ENCODE assay signal across 1 cellular context in the genomic region with DNA sequence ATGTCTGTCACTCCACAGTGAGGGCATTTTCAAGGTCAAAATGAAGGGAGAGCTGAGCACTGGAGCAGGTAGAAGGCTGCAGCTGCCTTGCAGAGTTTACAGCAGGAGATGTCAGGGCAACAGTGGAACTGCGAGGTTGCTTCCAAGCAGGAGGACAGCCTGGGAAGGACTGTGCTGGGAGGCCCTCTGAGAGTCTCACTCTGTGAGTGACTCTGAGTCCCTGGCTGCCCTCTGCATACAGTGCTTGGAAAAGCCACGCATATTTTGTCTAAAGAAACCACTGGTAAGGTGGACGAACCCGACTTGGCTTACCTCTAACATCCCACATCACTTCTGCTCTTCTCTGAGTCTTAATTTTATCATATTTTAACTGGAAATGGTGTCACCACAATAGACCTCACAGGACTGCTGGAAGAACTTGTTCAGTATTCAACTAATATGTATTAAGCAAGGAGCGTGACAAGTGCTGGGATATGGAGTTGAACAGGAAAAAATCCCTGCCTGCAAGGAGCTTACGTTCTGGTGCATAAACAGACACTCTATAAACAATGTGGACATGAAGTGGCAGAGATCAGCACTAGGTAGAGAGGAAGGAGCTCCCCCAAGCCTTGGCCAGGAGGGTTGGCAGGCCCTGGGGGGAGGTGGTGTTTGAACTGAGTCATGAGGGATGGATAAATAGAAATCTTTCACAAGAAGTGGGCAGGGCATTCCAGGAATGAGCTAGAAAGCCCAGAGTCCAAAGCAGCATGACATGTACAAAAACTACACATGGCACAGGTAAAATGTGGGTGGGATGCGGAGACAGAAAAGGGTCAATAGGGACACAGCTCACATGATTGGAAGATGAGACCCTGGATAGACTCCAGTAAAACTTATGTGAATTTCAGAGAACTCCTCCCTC.
TF ChIP-seq lines count a peak whose summit lies in the region.

No MANE protein-coding gene starts in this region.

TF ChIP-seq in HepG2, 621 proteins besides CTCF, POLR2A, EP300 and RAD21 (continued from another document and continues in another):
- TF ChIP-seq, protein P1, sequence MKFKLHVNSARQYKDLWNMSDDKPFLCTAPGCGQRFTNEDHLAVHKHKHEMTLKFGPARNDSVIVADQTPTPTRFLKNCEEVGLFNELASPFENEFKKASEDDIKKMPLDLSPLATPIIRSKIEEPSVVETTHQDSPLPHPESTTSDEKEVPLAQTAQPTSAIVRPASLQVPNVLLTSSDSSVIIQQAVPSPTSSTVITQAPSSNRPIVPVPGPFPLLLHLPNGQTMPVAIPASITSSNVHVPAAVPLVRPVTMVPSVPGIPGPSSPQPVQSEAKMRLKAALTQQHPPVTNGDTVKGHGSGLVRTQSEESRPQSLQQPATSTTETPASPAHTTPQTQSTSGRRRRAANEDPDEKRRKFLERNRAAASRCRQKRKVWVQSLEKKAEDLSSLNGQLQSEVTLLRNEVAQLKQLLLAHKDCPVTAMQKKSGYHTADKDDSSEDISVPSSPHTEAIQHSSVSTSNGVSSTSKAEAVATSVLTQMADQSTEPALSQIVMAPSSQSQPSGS (CRISPR knock-in tag; IDR thresholded peaks at IDR 0.05): 0 out of 2 replicates have a peak, but pooled peaks have one; percentile 31
- peak; percentile 63; the same call in 1 of the 2 replicates for TF ChIP-seq JUNB (CRISPR knock-in tag; IDR thresholded peaks at IDR 0.05; ENCODE audit: borderline replicate concordance)
- TF ChIP-seq FOSL2 (CRISPR knock-in tag; IDR thresholded peaks at IDR 0.05): peak; percentile 98
- 0 out of 2 replicates have a peak, but pooled peaks have one; percentile 26 for TF ChIP-seq ETV5 (CRISPR knock-in tag; IDR thresholded peaks at IDR 0.05; ENCODE audit: borderline replicate concordance)
- TF ChIP-seq, protein P2, sequence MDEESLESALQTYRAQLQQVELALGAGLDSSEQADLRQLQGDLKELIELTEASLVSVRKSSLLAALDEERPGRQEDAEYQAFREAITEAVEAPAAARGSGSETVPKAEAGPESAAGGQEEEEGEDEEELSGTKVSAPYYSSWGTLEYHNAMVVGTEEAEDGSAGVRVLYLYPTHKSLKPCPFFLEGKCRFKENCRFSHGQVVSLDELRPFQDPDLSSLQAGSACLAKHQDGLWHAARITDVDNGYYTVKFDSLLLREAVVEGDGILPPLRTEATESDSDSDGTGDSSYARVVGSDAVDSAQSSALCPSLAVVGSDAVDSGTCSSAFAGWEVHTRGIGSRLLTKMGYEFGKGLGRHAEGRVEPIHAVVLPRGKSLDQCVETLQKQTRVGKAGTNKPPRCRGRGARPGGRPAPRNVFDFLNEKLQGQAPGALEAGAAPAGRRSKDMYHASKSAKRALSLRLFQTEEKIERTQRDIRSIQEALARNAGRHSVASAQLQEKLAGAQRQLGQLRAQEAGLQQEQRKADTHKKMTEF (CRISPR knock-in tag; IDR thresholded peaks at IDR 0.05): peak; percentile 69; the same call in 1 of the 2 replicates
- TF ChIP-seq JUND (CRISPR knock-in tag; IDR thresholded peaks at IDR 0.05): peak; percentile 81
- peak; percentile 17; the same call in 1 of the 2 replicates for TF ChIP-seq HOXA3 (CRISPR knock-in tag; IDR thresholded peaks at IDR 0.05)
- TF ChIP-seq ATAD3A (CRISPR knock-in tag; IDR thresholded peaks at IDR 0.05): no peak
- peak; percentile 89; the same call in 1 of the 2 replicates for TF ChIP-seq TRIM24 (CRISPR knock-in tag; IDR thresholded peaks at IDR 0.05)
- peak in 1 of 2 experiments; percentile 75; a peak in 1 of 4 replicates for TF ChIP-seq KLF16 (CRISPR knock-in tag; IDR thresholded peaks at IDR 0.05)
- TF ChIP-seq, protein P3, sequence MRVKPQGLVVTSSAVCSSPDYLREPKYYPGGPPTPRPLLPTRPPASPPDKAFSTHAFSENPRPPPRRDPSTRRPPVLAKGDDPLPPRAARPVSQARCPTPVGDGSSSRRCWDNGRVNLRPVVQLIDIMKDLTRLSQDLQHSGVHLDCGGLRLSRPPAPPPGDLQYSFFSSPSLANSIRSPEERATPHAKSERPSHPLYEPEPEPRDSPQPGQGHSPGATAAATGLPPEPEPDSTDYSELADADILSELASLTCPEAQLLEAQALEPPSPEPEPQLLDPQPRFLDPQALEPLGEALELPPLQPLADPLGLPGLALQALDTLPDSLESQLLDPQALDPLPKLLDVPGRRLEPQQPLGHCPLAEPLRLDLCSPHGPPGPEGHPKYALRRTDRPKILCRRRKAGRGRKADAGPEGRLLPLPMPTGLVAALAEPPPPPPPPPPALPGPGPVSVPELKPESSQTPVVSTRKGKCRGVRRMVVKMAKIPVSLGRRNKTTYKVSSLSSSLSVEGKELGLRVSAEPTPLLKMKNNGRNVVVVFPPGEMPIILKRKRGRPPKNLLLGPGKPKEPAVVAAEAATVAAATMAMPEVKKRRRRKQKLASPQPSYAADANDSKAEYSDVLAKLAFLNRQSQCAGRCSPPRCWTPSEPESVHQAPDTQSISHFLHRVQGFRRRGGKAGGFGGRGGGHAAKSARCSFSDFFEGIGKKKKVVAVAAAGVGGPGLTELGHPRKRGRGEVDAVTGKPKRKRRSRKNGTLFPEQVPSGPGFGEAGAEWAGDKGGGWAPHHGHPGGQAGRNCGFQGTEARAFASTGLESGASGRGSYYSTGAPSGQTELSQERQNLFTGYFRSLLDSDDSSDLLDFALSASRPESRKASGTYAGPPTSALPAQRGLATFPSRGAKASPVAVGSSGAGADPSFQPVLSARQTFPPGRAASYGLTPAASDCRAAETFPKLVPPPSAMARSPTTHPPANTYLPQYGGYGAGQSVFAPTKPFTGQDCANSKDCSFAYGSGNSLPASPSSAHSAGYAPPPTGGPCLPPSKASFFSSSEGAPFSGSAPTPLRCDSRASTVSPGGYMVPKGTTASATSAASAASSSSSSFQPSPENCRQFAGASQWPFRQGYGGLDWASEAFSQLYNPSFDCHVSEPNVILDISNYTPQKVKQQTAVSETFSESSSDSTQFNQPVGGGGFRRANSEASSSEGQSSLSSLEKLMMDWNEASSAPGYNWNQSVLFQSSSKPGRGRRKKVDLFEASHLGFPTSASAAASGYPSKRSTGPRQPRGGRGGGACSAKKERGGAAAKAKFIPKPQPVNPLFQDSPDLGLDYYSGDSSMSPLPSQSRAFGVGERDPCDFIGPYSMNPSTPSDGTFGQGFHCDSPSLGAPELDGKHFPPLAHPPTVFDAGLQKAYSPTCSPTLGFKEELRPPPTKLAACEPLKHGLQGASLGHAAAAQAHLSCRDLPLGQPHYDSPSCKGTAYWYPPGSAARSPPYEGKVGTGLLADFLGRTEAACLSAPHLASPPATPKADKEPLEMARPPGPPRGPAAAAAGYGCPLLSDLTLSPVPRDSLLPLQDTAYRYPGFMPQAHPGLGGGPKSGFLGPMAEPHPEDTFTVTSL (CRISPR knock-in tag; IDR thresholded peaks at IDR 0.05; ENCODE audit: borderline replicate concordance): peak; percentile 46; the same call in 1 of the 2 replicates
- TF ChIP-seq, protein P4, sequence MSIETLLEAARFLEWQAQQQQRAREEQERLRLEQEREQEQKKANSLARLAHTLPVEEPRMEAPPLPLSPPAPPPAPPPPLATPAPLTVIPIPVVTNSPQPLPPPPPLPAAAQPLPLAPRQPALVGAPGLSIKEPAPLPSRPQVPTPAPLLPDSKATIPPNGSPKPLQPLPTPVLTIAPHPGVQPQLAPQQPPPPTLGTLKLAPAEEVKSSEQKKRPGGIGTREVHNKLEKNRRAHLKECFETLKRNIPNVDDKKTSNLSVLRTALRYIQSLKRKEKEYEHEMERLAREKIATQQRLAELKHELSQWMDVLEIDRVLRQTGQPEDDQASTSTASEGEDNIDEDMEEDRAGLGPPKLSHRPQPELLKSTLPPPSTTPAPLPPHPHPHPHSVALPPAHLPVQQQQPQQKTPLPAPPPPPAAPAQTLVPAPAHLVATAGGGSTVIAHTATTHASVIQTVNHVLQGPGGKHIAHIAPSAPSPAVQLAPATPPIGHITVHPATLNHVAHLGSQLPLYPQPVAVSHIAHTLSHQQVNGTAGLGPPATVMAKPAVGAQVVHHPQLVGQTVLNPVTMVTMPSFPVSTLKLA (IDR thresholded peaks at IDR 0.05): peak; percentile 74
- peak; percentile 74; the same call in 1 of the 2 replicates for TF ChIP-seq HMG20A (CRISPR knock-in tag; IDR thresholded peaks at IDR 0.05; ENCODE audit: borderline replicate concordance)
- TF ChIP-seq RXRB (CRISPR knock-in tag; IDR thresholded peaks at IDR 0.05; ENCODE audit: borderline replicate concordance): peak; percentile 46; the same call in 1 of the 2 replicates
- TF ChIP-seq, protein P5, sequence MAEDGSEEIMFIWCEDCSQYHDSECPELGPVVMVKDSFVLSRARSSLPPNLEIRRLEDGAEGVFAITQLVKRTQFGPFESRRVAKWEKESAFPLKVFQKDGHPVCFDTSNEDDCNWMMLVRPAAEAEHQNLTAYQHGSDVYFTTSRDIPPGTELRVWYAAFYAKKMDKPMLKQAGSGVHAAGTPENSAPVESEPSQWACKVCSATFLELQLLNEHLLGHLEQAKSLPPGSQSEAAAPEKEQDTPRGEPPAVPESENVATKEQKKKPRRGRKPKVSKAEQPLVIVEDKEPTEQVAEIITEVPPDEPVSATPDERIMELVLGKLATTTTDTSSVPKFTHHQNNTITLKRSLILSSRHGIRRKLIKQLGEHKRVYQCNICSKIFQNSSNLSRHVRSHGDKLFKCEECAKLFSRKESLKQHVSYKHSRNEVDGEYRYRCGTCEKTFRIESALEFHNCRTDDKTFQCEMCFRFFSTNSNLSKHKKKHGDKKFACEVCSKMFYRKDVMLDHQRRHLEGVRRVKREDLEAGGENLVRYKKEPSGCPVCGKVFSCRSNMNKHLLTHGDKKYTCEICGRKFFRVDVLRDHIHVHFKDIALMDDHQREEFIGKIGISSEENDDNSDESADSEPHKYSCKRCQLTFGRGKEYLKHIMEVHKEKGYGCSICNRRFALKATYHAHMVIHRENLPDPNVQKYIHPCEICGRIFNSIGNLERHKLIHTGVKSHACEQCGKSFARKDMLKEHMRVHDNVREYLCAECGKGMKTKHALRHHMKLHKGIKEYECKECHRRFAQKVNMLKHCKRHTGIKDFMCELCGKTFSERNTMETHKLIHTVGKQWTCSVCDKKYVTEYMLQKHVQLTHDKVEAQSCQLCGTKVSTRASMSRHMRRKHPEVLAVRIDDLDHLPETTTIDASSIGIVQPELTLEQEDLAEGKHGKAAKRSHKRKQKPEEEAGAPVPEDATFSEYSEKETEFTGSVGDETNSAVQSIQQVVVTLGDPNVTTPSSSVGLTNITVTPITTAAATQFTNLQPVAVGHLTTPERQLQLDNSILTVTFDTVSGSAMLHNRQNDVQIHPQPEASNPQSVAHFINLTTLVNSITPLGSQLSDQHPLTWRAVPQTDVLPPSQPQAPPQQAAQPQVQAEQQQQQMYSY (CRISPR knock-in tag; IDR thresholded peaks at IDR 0.05): 0 out of 2 replicates have a peak, but pooled peaks have one; percentile 37
- peak; percentile 59; the same call in 1 of the 2 replicates for TF ChIP-seq ZNF12 (CRISPR knock-in tag; IDR thresholded peaks at IDR 0.05)
- TF ChIP-seq NCOR1 (IDR thresholded peaks at IDR 0.05; ENCODE audit: borderline replicate concordance, low read length): peak; percentile 60; the same call in 1 of the 2 replicates
- TF ChIP-seq ZNF709 (CRISPR knock-in tag; IDR thresholded peaks at IDR 0.05): 0 out of 2 replicates have a peak, but pooled peaks have one; percentile 51
- peak; percentile 48; the same call in 1 of the 2 replicates for TF ChIP-seq ZSCAN21 (CRISPR knock-in tag; IDR thresholded peaks at IDR 0.05; ENCODE audit: borderline replicate concordance)
- TF ChIP-seq KDM2A (CRISPR knock-in tag; IDR thresholded peaks at IDR 0.05; ENCODE audit: borderline replicate concordance, low read depth): 0 out of 2 replicates have a peak, but pooled peaks have one; percentile 27
- TF ChIP-seq FOXO1 (CRISPR knock-in tag; IDR thresholded peaks at IDR 0.05): peak; percentile 51; the same call in 1 of the 2 replicates
- TF ChIP-seq BCL6 (CRISPR knock-in tag; IDR thresholded peaks at IDR 0.05): peak; percentile 73
- TF ChIP-seq, protein P6, sequence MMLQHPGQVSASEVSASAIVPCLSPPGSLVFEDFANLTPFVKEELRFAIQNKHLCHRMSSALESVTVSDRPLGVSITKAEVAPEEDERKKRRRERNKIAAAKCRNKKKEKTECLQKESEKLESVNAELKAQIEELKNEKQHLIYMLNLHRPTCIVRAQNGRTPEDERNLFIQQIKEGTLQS (CRISPR knock-in tag; IDR thresholded peaks at IDR 0.05): 0 out of 2 replicates have a peak, but pooled peaks have one; percentile 29
- peak; percentile 13; the same call in 1 of the 3 replicates for TF ChIP-seq MXI1 (IDR thresholded peaks at IDR 0.05; ENCODE audit: borderline replicate concordance, low read depth, low read length)
- no peak for TF ChIP-seq RELA (CRISPR knock-in tag; IDR thresholded peaks at IDR 0.05)
- peak; percentile 72 for TF ChIP-seq SALL1 (CRISPR knock-in tag; IDR thresholded peaks at IDR 0.05)
- no peak for TF ChIP-seq ZNF292 (CRISPR knock-in tag; IDR thresholded peaks at IDR 0.05; ENCODE audit: borderline replicate concordance, low read depth)
- TF ChIP-seq, protein P7, sequence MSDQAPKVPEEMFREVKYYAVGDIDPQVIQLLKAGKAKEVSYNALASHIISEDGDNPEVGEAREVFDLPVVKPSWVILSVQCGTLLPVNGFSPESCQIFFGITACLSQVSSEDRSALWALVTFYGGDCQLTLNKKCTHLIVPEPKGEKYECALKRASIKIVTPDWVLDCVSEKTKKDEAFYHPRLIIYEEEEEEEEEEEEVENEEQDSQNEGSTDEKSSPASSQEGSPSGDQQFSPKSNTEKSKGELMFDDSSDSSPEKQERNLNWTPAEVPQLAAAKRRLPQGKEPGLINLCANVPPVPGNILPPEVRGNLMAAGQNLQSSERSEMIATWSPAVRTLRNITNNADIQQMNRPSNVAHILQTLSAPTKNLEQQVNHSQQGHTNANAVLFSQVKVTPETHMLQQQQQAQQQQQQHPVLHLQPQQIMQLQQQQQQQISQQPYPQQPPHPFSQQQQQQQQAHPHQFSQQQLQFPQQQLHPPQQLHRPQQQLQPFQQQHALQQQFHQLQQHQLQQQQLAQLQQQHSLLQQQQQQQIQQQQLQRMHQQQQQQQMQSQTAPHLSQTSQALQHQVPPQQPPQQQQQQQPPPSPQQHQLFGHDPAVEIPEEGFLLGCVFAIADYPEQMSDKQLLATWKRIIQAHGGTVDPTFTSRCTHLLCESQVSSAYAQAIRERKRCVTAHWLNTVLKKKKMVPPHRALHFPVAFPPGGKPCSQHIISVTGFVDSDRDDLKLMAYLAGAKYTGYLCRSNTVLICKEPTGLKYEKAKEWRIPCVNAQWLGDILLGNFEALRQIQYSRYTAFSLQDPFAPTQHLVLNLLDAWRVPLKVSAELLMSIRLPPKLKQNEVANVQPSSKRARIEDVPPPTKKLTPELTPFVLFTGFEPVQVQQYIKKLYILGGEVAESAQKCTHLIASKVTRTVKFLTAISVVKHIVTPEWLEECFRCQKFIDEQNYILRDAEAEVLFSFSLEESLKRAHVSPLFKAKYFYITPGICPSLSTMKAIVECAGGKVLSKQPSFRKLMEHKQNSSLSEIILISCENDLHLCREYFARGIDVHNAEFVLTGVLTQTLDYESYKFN (CRISPR knock-in tag; conservative IDR thresholded peaks at IDR 0.05): peak; percentile 76
- TF ChIP-seq SMAD3 (CRISPR knock-in tag; IDR thresholded peaks at IDR 0.05): 0 out of 2 replicates have a peak, but pooled peaks have one; percentile 35
